20 cellular contexts compared by ENCODE assay signal in genomic region chr18:50161806-50162205, GRCh38. TPM values are rescaled to one million over a fixed set of nuclear protein-coding genes. Genes with fewer than 3 reads are reported as not detected.
A peak's percentile ranks its signal among the peaks of the same experiment; 100 is the strongest.
DNase-seq lines count a peak whose midpoint lies in the region; ATAC-seq lines count a peak whose summit lies in the region.
"Had no signal": no experiment of that assay in that cellular context is flagged by ENCODE, and none has a peak within 500 bp of the region (broad histone marks: within the 10 kb centered on the region; RNA-seq: fewer than 3 reads in every experiment).

No MANE protein-coding gene starts in this region.

- H2BK5ac ChIP-seq in neuronal stem cell (ENCODE audit: low read length): no peak overlapping the region

- H3K4ac ChIP-seq in neuronal stem cell (ENCODE audit: low read length): no peak overlapping the region

- H2BK15ac ChIP-seq in neuronal stem cell (ENCODE audit: low read length): peak overlapping the region; percentile 35

- H3K4me1 ChIP-seq in neuronal stem cell (ENCODE audit: control insufficient read depth in 2 of 2, insufficient read depth in 1 of 2, low read depth in 1 of 2, low read length in 2 of 2): peaks cover 0 to 23% of the 10 kb centered on the region in 2 donors

- no peak overlapping the region for H3K14ac ChIP-seq in neuronal stem cell (ENCODE audit: low read length)

- CTCF ChIA-PET in activated CD4-positive, alpha-beta memory T cell treated with anti-CD3 and anti-CD28 coated beads, Interleukin-2, amount 10 ng/mL, durations not matched to agents 7 days and 5 days (lab: Charles Lee): no interaction called here

- no peaks in the 10 kb centered on the region for H3K36me3 ChIP-seq in neuronal stem cell (replicated peaks in 1 of 2; ENCODE audit: control insufficient read depth in 2 of 2, insufficient read depth in 2 of 2, low read length in 2 of 2)
- H3K36me3 ChIP-seq: right atrium auricular region had no signal

- H3K9me3 ChIP-seq in neuronal stem cell (replicated peaks in 1 of 2; ENCODE audit: control insufficient read depth in 2 of 2, insufficient read depth in 1 of 2, low read depth in 1 of 2, low read length in 2 of 2): no peaks in the 10 kb centered on the region
- H3K9me3 ChIP-seq: right atrium auricular region, testis had no signal

- no peak overlapping the region for H3K4me3 Mint-ChIP-seq in stimulated activated naive CD8-positive, alpha-beta T cell treated with anti-CD3 and anti-CD28 coated beads, Interleukin-15, amount 100 ng/mL, for 72 hours
- H3K4me3 Mint-ChIP-seq in activated CD4-positive, alpha-beta memory T cell treated with anti-CD3 and anti-CD28 coated beads, Interleukin-2, amount 10 ng/mL, durations not matched to agents 7 days and 5 days: no peak overlapping the region
- H3K4me3 Mint-ChIP-seq: activated CD4-positive, alpha-beta T cell treated with anti-CD3 and anti-CD28 coated beads for 36 hours; CD4-positive, alpha-beta T cell had no signal

- peaks cover 69% of the 10 kb centered on the region for H3K27me3 Mint-ChIP-seq in stimulated activated naive CD8-positive, alpha-beta T cell treated with anti-CD3 and anti-CD28 coated beads, Interleukin-15, amount 100 ng/mL, for 72 hours
- H3K27me3 Mint-ChIP-seq in activated CD4-positive, alpha-beta memory T cell treated with anti-CD3 and anti-CD28 coated beads, Interleukin-2, amount 10 ng/mL, durations not matched to agents 7 days and 5 days: peaks cover 47% of the 10 kb centered on the region

- no peaks in the 10 kb centered on the region for H3K79me1 ChIP-seq in neuronal stem cell (ENCODE audit: low read depth, low read length)

- no peaks in the 10 kb centered on the region for H3K4me1 Mint-ChIP-seq in stimulated activated naive CD8-positive, alpha-beta T cell treated with anti-CD3 and anti-CD28 coated beads, Interleukin-15, amount 100 ng/mL, for 72 hours
- no peaks in the 10 kb centered on the region for H3K4me1 Mint-ChIP-seq in activated CD4-positive, alpha-beta memory T cell treated with anti-CD3 and anti-CD28 coated beads, Interleukin-2, amount 10 ng/mL, durations not matched to agents 7 days and 5 days
- H3K4me1 Mint-ChIP-seq: activated CD4-positive, alpha-beta T cell treated with anti-CD3 and anti-CD28 coated beads for 36 hours had no signal

- no peaks in the 10 kb centered on the region for H3K36me3 Mint-ChIP-seq in activated CD4-positive, alpha-beta memory T cell treated with anti-CD3 and anti-CD28 coated beads, Interleukin-2, amount 10 ng/mL, durations not matched to agents 7 days and 5 days (ENCODE audit: low read depth)

- H3K27me3 ChIP-seq in neuronal stem cell (ENCODE audit: control insufficient read depth in 3 of 3, insufficient read depth in 3 of 3, low read depth in 1 of 3, low read length in 3 of 3): peaks cover 0 to 14% (median 0%) of the 10 kb centered on the region in 3 experiments
- H3K27me3 ChIP-seq: right atrium auricular region, testis had no signal

- DNase-seq in ELF-1 (ENCODE audit: low read depth, low spot score) (peak; percentile 78), NCI-H226 (peak; percentile 63), neuronal stem cell (ENCODE audit: low spot score) (no peak), NCI-H187 treated with DMSO at 0.1 percent for 48 hours (lab: John Stamatoyannopoulos, UW) (no peak)
- DNase-seq in activated CD4-positive, alpha-beta T cell treated with anti-CD3 and anti-CD28 coated beads for 4 hours: no peak
- DNase-seq in stimulated activated naive CD8-positive, alpha-beta T cell treated with anti-CD3 and anti-CD28 coated beads, Interleukin-15, amount 100 ng/mL, for 72 hours: no peak
- DNase-seq in activated CD4-positive, alpha-beta memory T cell treated with anti-CD3 and anti-CD28 coated beads, Interleukin-2, amount 10 ng/mL, durations not matched to agents 7 days and 5 days: no peak
- DNase-seq: activated CD4-positive, alpha-beta T cell treated with anti-CD3 and anti-CD28 coated beads for 36 hours; activated effector memory CD4-positive, alpha-beta T cell treated with Interleukin-2 at 50 U/mL for 16 hours; CD4-positive, alpha-beta T cell; NCI-H2081; nucleus accumbens; stimulated activated CD4-positive, alpha-beta T cell treated with anti-CD3 and anti-CD28 coated beads, Interleukin-15, amount 100 ng/mL, for 24 hours; T-helper 9 cell; testis had no signal

- no peak overlapping the region for H3K23ac ChIP-seq in neuronal stem cell (ENCODE audit: low read depth, low read length, poor library complexity)

- no peak overlapping the region for H3K27ac ChIP-seq in neuronal stem cell (replicated peaks; ENCODE audit: low read length)
- H3K27ac ChIP-seq: right atrium auricular region, testis had no signal

- no peak overlapping the region for H4K91ac ChIP-seq in neuronal stem cell (ENCODE audit: low read depth, low read length, poor library complexity)

- no peak overlapping the region for H2BK120ac ChIP-seq in neuronal stem cell (ENCODE audit: low read depth, low read length)

- H3K9ac ChIP-seq in neuronal stem cell (ENCODE audit: low read depth, low read length, poor library complexity): no peak overlapping the region

- no peak overlapping the region for H2AFZ ChIP-seq in neuronal stem cell (ENCODE audit: low read length)

- ATAC-seq in esophagus mucosa: peak; percentile 86
- ATAC-seq in stimulated activated naive CD8-positive, alpha-beta T cell treated with anti-CD3 and anti-CD28 coated beads, Interleukin-15, amount 100 ng/mL, for 72 hours: no peak
- ATAC-seq: activated CD4-positive, alpha-beta T cell treated with anti-CD3 and anti-CD28 coated beads for 36 hours; K562; Panc1; SK-N-SH treated with all-trans-retinoic acid at 6 μM for 48 hours had no signal

- no peak overlapping the region for H3K18ac ChIP-seq in neuronal stem cell (ENCODE audit: low read length)

- H3K9me3 Mint-ChIP-seq in stimulated activated naive CD8-positive, alpha-beta T cell treated with anti-CD3 and anti-CD28 coated beads, Interleukin-15, amount 100 ng/mL, for 72 hours: no peaks in the 10 kb centered on the region
- no peaks in the 10 kb centered on the region for H3K9me3 Mint-ChIP-seq in activated CD4-positive, alpha-beta memory T cell treated with anti-CD3 and anti-CD28 coated beads, Interleukin-2, amount 10 ng/mL, durations not matched to agents 7 days and 5 days
- H3K9me3 Mint-ChIP-seq: CD4-positive, alpha-beta T cell had no signal

- no peak overlapping the region for H3K4me3 ChIP-seq in neuronal stem cell (ENCODE audit: low read length in 2 of 2)
- H3K4me3 ChIP-seq: K562, right atrium auricular region, testis had no signal

- H4K8ac ChIP-seq in neuronal stem cell (ENCODE audit: low read depth, low read length): no peak overlapping the region

- H2AK5ac ChIP-seq in neuronal stem cell (ENCODE audit: low read depth, low read length): peak overlapping the region; percentile 34

- POLR2A ChIA-PET in activated CD4-positive, alpha-beta memory T cell treated with anti-CD3 and anti-CD28 coated beads, Interleukin-2, amount 10 ng/mL, durations not matched to agents 7 days and 5 days (lab: Charles Lee): no interaction called here

- no peak overlapping the region for H3K4me2 ChIP-seq in neuronal stem cell (ENCODE audit: insufficient read depth, low read length, poor library complexity, severe bottlenecking)

- WGBS in neuronal stem cell (ENCODE audit: extremely low coverage in 2 of 2, insufficient read length in 2 of 2, insufficient replicate concordance in 1 of 2), 2 donors: no CpG with 5 or more reads among the region's 2 CpGs

- no peak overlapping the region for H3K27ac Mint-ChIP-seq in stimulated activated naive CD8-positive, alpha-beta T cell treated with anti-CD3 and anti-CD28 coated beads, Interleukin-15, amount 100 ng/mL, for 72 hours
- no peak overlapping the region for H3K27ac Mint-ChIP-seq in activated CD4-positive, alpha-beta memory T cell treated with anti-CD3 and anti-CD28 coated beads, Interleukin-2, amount 10 ng/mL, durations not matched to agents 7 days and 5 days
- H3K27ac Mint-ChIP-seq: activated CD4-positive, alpha-beta T cell treated with anti-CD3 and anti-CD28 coated beads for 36 hours; CD4-positive, alpha-beta T cell had no signal

- H2BK12ac ChIP-seq in neuronal stem cell (ENCODE audit: low read length): no peak overlapping the region

RNA-seq across cellular contexts. Expression of gene MYO5B, which starts 33.1 kb away (rescaled TPM):
- 29.6 TPM for total RNA-seq in esophagus mucosa
- 1.3 TPM for polyA plus RNA-seq in neuronal stem cell (2013, experiment 1 of 2)
- polyA plus RNA-seq in neuronal stem cell (2013, experiment 2 of 2): 1.4 TPM
- not detected for total RNA-seq in activated CD4-positive, alpha-beta memory T cell treated with anti-CD3 and anti-CD28 coated beads, Interleukin-2, amount 10 ng/mL, durations not matched to agents 7 days and 5 days
- total RNA-seq: CD4-positive, alpha-beta T cell had no signal

Comparison
In these comparisons a context has a peak if more than half of its experiments do, and no peak if none do; other contexts are left out.
1. DNase-seq: peak in ELF-1 (single experiment) and NCI-H226 (single experiment); none in neuronal stem cell (single experiment), activated CD4-positive, alpha-beta T cell treated with anti-CD3 and anti-CD28 coated beads for 4 hours (0 of 2), stimulated activated naive CD8-positive, alpha-beta T cell treated with anti-CD3 and anti-CD28 coated beads, Interleukin-15, amount 100 ng/mL, for 72 hours (0 of 2), NCI-H187 treated with DMSO at 0.1 percent for 48 hours (single experiment) and activated CD4-positive, alpha-beta memory T cell treated with anti-CD3 and anti-CD28 coated beads, Interleukin-2, amount 10 ng/mL, durations not matched to agents 7 days and 5 days (single experiment).
2. RNA of gene MYO5B, which starts 33.1 kb away (total RNA-seq): 29.6 TPM in esophagus mucosa (single experiment); not detected in activated CD4-positive, alpha-beta memory T cell treated with anti-CD3 and anti-CD28 coated beads, Interleukin-2, amount 10 ng/mL, durations not matched to agents 7 days and 5 days; every median in the first group is over 10 times any median in the second.